In genomic region chr17:7915611-7916382, GRCh38 we compare ENCODE assay signal across 8 cellular contexts. TPM values are rescaled to one million over a fixed set of nuclear protein-coding genes. Genes with fewer than 3 reads are reported as not detected.
DNase-seq lines count a peak whose midpoint lies in the region; ATAC-seq and TF ChIP-seq lines count a peak whose summit lies in the region.

RNF227 (minus strand) TSS chr17:7916289; CDS start chr17:7916195, 94 bp downstream.

- TF ChIP-seq POLR2A in ovary (IDR thresholded peaks at IDR 0.05): peak; percentile 58

- intact Hi-C loops in head of caudate nucleus (cut with DNase I): loop anchor here (2.0 kb wide), 1 partner anchor 17 kb away; the partner anchor contains the start of gene CNTROB
- intact Hi-C loops in ovary (cut with DNase I): loop anchor here in 1 of 4 donors (2.0 kb wide), 1 partner anchor 15 kb away; the partner anchor contains the start of gene TRAPPC1

- TF ChIP-seq EP300 in ovary (IDR thresholded peaks at IDR 0.05): no peak

- H3K9me3 Mint-ChIP-seq in activated naive CD8-positive, alpha-beta T cell treated with anti-CD3 and anti-CD28 coated beads for 36 hours: no peaks in the 10 kb centered on the region

- peak; percentile 62 for ATAC-seq in HG02588 (IDR thresholded peaks at IDR 0.05; ENCODE audit: unreplicated experiment)

- H3K4me1 Mint-ChIP-seq in activated naive CD8-positive, alpha-beta T cell treated with anti-CD3 and anti-CD28 coated beads for 36 hours: peaks cover 23% of the 10 kb centered on the region

- peak; percentile 89 for DNase-seq in GDM1 (lab: John Stamatoyannopoulos, UW)
- DNase-seq in NCI-H1105 (lab: John Stamatoyannopoulos, UW): peak; percentile 100
- peak; percentile 38 for DNase-seq in SKM-1 (lab: John Stamatoyannopoulos, UW; ENCODE audit: unreplicated experiment)
- DNase-seq in activated naive CD8-positive, alpha-beta T cell treated with anti-CD3 and anti-CD28 coated beads for 36 hours: peak; percentile 91
- peak; percentile 62 to 93 (median 86) for DNase-seq in head of caudate nucleus
- peak; percentile 94 to 97 (median 96) for DNase-seq in ovary

- H3K27ac ChIP-seq in ovary: peak within 1 kb of the TSS; percentile 97 to 98
- peak within 1 kb of the TSS; percentile 92 for H3K27ac ChIP-seq in thymus (ENCODE audit: low read depth)

- peak within 1 kb of the TSS; percentile 56 for H3K4me3 ChIP-seq in ovary
- H3K4me3 ChIP-seq in thymus (ENCODE audit: low read length): peak within 1 kb of the TSS; percentile 69

- H3K4me3 Mint-ChIP-seq in activated naive CD8-positive, alpha-beta T cell treated with anti-CD3 and anti-CD28 coated beads for 36 hours: peak within 1 kb of the TSS; percentile 88

- peaks cover 4% of the 10 kb centered on the region for H3K4me1 ChIP-seq in ovary (ENCODE audit: insufficient read depth)
- H3K4me1 ChIP-seq in thymus (ENCODE audit: control insufficient read depth, insufficient read depth, low read length): peaks cover 15% of the 10 kb centered on the region

- H3K27me3 ChIP-seq in ovary (no peaks in the 10 kb centered on the region), thymus (ENCODE audit: control insufficient read depth, insufficient read depth) (no peaks in the 10 kb centered on the region)

- H3K9me3 ChIP-seq in ovary: no peaks in the 10 kb centered on the region
- H3K9me3 ChIP-seq in thymus (ENCODE audit: control insufficient read depth): no peaks in the 10 kb centered on the region

- 0% methylated on average over 58 to 100 of the region's 100 CpGs for WGBS in ovary, 3 donors
- WGBS in thymus: under 1% methylated on average over 100 of the region's 100 CpGs

- TF ChIP-seq CTCF in ovary (IDR thresholded peaks at IDR 0.05): peak in 2 of 3 donors; percentile 6 to 19

- peak within 1 kb of the TSS; percentile 87 for H3K27ac Mint-ChIP-seq in activated naive CD8-positive, alpha-beta T cell treated with anti-CD3 and anti-CD28 coated beads for 36 hours

- H3K27me3 Mint-ChIP-seq in activated naive CD8-positive, alpha-beta T cell treated with anti-CD3 and anti-CD28 coated beads for 36 hours: no peaks in the 10 kb centered on the region

- H3K36me3 ChIP-seq in ovary (no peaks in the 10 kb centered on the region), thymus (ENCODE audit: control insufficient read depth, insufficient read depth) (peaks cover 16% of the 10 kb centered on the region)

- peaks cover 9% of the 10 kb centered on the region for H3K36me3 Mint-ChIP-seq in activated naive CD8-positive, alpha-beta T cell treated with anti-CD3 and anti-CD28 coated beads for 36 hours

RNA-seq across cellular contexts. Expression of gene RNF227, which starts in this region (rescaled TPM):
- 1 to 10 TPM; 4.0 to 4.1 TPM for total RNA-seq in activated naive CD8-positive, alpha-beta T cell treated with anti-CD3 and anti-CD28 coated beads for 36 hours
- 10 to 100 TPM in 1 of 7 donors, 1 to 10 TPM in 6; 2.7 to 16.5 (median 5.2) TPM for total RNA-seq in ovary
- polyA plus RNA-seq in ovary (1 to 10 TPM; 4.3 to 8.6 TPM), thymus (5.8 TPM)

Comparison
In these comparisons a context has a peak if more than half of its experiments do, and no peak if none do; other contexts are left out.
1. Peak in every context shown above with its lines: DNase-seq, ATAC-seq, H3K4me3 ChIP-seq and H3K27ac ChIP-seq.
2. DNase-seq: peak in every context shown above with its lines; median percentile 100 in NCI-H1105; 96 in ovary; 91 in activated naive CD8-positive, alpha-beta T cell treated with anti-CD3 and anti-CD28 coated beads for 36 hours; 89 in GDM1; 86 in head of caudate nucleus; 38 in SKM-1.